Comparison of ENCODE assay signal across 7 cellular contexts in the genomic region with DNA sequence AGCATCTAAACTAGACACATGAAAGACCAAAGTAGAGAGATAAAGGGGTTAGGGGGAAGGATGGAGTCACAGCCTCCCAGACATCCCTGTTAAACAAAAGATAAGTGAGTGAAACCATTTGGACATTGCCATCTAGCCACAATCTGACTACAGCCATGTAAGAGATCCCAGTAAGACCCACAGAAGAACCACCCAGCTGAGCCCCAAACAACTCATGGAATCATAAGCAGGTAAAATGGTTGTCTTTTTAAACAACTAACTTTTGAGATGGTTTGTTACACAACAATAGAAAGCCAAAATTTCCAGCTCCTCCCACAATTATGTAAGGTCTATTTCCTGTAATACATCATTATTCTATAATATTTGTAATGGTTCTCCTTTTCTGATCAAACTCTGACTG.
"Had no signal": no experiment of that assay in that cellular context is flagged by ENCODE, and none has a peak within 500 bp of the region (broad histone marks: within the 10 kb centered on the region; RNA-seq: fewer than 3 reads in every experiment).

No MANE protein-coding gene starts in this region.

- H3K27ac ChIP-seq: HL-60 had no signal

- H3K27ac Mint-ChIP-seq: IgD-negative memory B cell had no signal

- H3K27me3 Mint-ChIP-seq: IgD-negative memory B cell had no signal

- FAIRE-seq: HTR-8/SVneo, K562 had no signal

- H3K4me3 ChIP-seq: K562 had no signal

- DNase-seq: IMR-90, KBM-7, KG1 had no signal

- H3K4me1 Mint-ChIP-seq: IgD-negative memory B cell had no signal

- ATAC-seq: K562 had no signal
